In the genomic region with DNA sequence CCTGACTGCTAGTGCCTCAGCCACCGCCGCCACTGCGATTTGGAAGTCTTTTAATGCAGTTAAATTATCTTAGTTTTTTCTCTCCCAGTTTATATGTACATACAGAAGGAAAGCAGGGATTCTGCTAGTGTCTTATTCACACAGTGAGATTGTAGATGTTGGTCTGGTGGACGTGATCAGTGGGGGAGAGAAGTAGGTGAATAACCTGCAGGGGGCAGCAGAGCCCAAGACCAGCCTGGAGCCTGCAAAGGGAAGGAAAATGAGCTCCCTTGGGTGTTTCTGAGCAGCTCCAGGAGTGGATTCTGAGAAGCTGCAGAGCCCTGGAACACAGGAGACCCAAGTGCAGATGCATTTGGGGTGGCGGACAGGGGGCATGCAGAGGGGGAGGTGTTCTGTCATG, we compare ENCODE assay signal across 8 cellular contexts. TPM values are rescaled to one million over a fixed set of nuclear protein-coding genes. Genes with fewer than 3 reads are reported as not detected.
A peak's percentile ranks its signal among the peaks of the same experiment; 100 is the strongest.
DNase-seq lines count a peak whose midpoint lies in the region; ATAC-seq and TF ChIP-seq lines count a peak whose summit lies in the region.

No MANE protein-coding gene starts in this region.

- no TSS peak for BruUV-seq in PC-9 (replicated peaks; lab: Mats Ljungman, UMichigan)

- intact Hi-C loops in PC-9 (cut with micrococcal nuclease; ENCODE audit: unreplicated experiment) (loop anchor here (2.0 kb wide), 1 partner anchor 50 kb away; the partner anchor contains the start of gene ZNF20), transverse colon (cut with DNase I; ENCODE audit: low total_unique reads) (loop anchor here (1.0 kb wide), 1 partner anchor 50 kb away; no protein-coding TSS in a partner anchor)
- intact Hi-C loops in activated T-helper 2 cell treated with anti-CD3 and anti-CD28 coated beads, Interferon-gamma antibody, Interleukin-2, Interleukin-4, amounts not matched to agents 10 μg/mL and 5 μg/mL and 100 μg/mL, durations not matched to agents 14 hours and 24 hours and 36 hours (cut with micrococcal nuclease) = loop anchor here (1.0 kb wide), 1 partner anchor 50 kb away; no protein-coding TSS in a partner anchor

- H3K4me2 ChIP-seq in PC-9 (no peak overlapping the region), trophoblast cell (ENCODE audit: low read length) (no peak overlapping the region)

- peaks cover 17% of the 10 kb centered on the region for H3K36me3 Mint-ChIP-seq in activated T-helper 2 cell treated with anti-CD3 and anti-CD28 coated beads, Interferon-gamma antibody, Interleukin-2, Interleukin-4, amounts not matched to agents 10 μg/mL and 5 μg/mL and 100 μg/mL, durations not matched to agents 14 hours and 24 hours and 36 hours (ENCODE audit: low read depth)

- no peaks in the 10 kb centered on the region for H3F3A ChIP-seq in PC-9 (ENCODE audit: insufficient read depth, low read depth)

- peaks cover 9% of the 10 kb centered on the region for H3K4me1 Mint-ChIP-seq in activated T-helper 2 cell treated with anti-CD3 and anti-CD28 coated beads, Interferon-gamma antibody, Interleukin-2, Interleukin-4, amounts not matched to agents 10 μg/mL and 5 μg/mL and 100 μg/mL, durations not matched to agents 14 hours and 24 hours and 36 hours (ENCODE audit: low read depth)

- H3K4ac ChIP-seq in trophoblast cell (ENCODE audit: low read depth, low read length) = no peak overlapping the region

- TF ChIP-seq EP300 in gastroesophageal sphincter (IDR thresholded peaks at IDR 0.05) = no peak
- TF ChIP-seq EP300 in transverse colon (IDR thresholded peaks at IDR 0.05; ENCODE audit: low read depth) = no peak

- CTCF ChIA-PET in PC-9 (lab: Charles Lee) = interaction anchor here (0.5 to 0.8 kb wide), 4 partner anchors 31 to 425 kb away, joined by 3 to 6 read pairs (median 4); partner anchors contain the start of genes ZNF20 and ZNF442

- H2AK5ac ChIP-seq in trophoblast cell (ENCODE audit: low read length) = no peak overlapping the region

- WGBS in gastroesophageal sphincter (ENCODE audit: low coverage in 1 of 2), 2 donors = 33 to 58% methylated on average over 3 to 4 of the region's 5 CpGs
- no CpG with 5 or more reads among the region's 5 CpGs for WGBS in trophoblast cell (ENCODE audit: extremely low coverage, insufficient coverage, insufficient read length)
- 55 to 78% methylated on average over 2 to 5 of the region's 5 CpGs for WGBS in transverse colon (ENCODE audit: low coverage in 1 of 2), 2 donors

- H3K4me3 Mint-ChIP-seq in activated T-helper 2 cell treated with anti-CD3 and anti-CD28 coated beads, Interferon-gamma antibody, Interleukin-2, Interleukin-4, amounts not matched to agents 10 μg/mL and 5 μg/mL and 100 μg/mL, durations not matched to agents 14 hours and 24 hours and 36 hours (ENCODE audit: low read depth) = peak overlapping the region; percentile 53

- no peaks in the 10 kb centered on the region for H4K20me1 ChIP-seq in PC-9 (ENCODE audit: insufficient read depth)

- no peaks in the 10 kb centered on the region for H3K79me2 ChIP-seq in PC-9 (ENCODE audit: low read depth)
- peaks cover 2% of the 10 kb centered on the region for H3K79me2 ChIP-seq in trophoblast cell (ENCODE audit: control insufficient read depth, insufficient read depth, low read length, poor library complexity)

- H3K4me3 ChIP-seq in PC-9 (no peak overlapping the region), gastroesophageal sphincter (no peak overlapping the region), trophoblast cell (ENCODE audit: low read depth, low read length) (no peak overlapping the region), transverse colon (no peak overlapping the region)

- no peaks in the 10 kb centered on the region for H3K36me3 ChIP-seq in PC-9 (ENCODE audit: low read depth)
- peaks cover 0 to 5% of the 10 kb centered on the region in 2 donors for H3K36me3 ChIP-seq in gastroesophageal sphincter
- peaks cover 0 to 2% of the 10 kb centered on the region in 2 experiments for H3K36me3 ChIP-seq in trophoblast cell (ENCODE audit: control insufficient read depth in 1 of 2, insufficient read depth in 2 of 2, low read length in 2 of 2)
- no peaks in the 10 kb centered on the region for H3K36me3 ChIP-seq in transverse colon

- no peaks in the 10 kb centered on the region for H3K9me3 ChIP-seq in PC-9 (ENCODE audit: insufficient read depth, low read depth)
- no peaks in the 10 kb centered on the region for H3K9me3 ChIP-seq in gastroesophageal sphincter
- no peaks in the 10 kb centered on the region for H3K9me3 ChIP-seq in trophoblast cell (ENCODE audit: insufficient read depth, low read depth, low read length)
- no peaks in the 10 kb centered on the region for H3K9me3 ChIP-seq in transverse colon

- peak; percentile 62 for ATAC-seq in gastroesophageal sphincter

- H3K27me3 Mint-ChIP-seq in activated T-helper 2 cell treated with anti-CD3 and anti-CD28 coated beads, Interferon-gamma antibody, Interleukin-2, Interleukin-4, amounts not matched to agents 10 μg/mL and 5 μg/mL and 100 μg/mL, durations not matched to agents 14 hours and 24 hours and 36 hours (ENCODE audit: low read depth) = no peaks in the 10 kb centered on the region

- H2BK120ac ChIP-seq in trophoblast cell (ENCODE audit: insufficient read depth, low read length, poor library complexity) = no peak overlapping the region

- no peak overlapping the region for H3K23ac ChIP-seq in trophoblast cell (ENCODE audit: low read length)

- TF ChIP-seq POLR2A in gastroesophageal sphincter (IDR thresholded peaks at IDR 0.05) = no peak
- no peak for TF ChIP-seq POLR2A in transverse colon (IDR thresholded peaks at IDR 0.05)

- H3K27ac ChIP-seq in PC-9 (no peak overlapping the region), gastroesophageal sphincter (peak overlapping the region in 3 of 4 donors; percentile 80 to 88 (median 86)), trophoblast cell (ENCODE audit: low read depth, low read length) (no peak overlapping the region), transverse colon (no peak overlapping the region)

- H4K91ac ChIP-seq in trophoblast cell (ENCODE audit: low read depth, low read length) = no peak overlapping the region

- H2BK12ac ChIP-seq in trophoblast cell (ENCODE audit: low read length) = no peak overlapping the region

- H3K4me1 ChIP-seq in PC-9 (replicated peaks; ENCODE audit: insufficient read depth) (no peaks in the 10 kb centered on the region), gastroesophageal sphincter (peaks cover 0 to 30% (median 0%) of the 10 kb centered on the region in 3 donors), trophoblast cell (ENCODE audit: control insufficient read depth in 1 of 2, insufficient read depth in 2 of 2, low read length in 2 of 2) (peaks cover 2 to 6% of the 10 kb centered on the region in 2 experiments), transverse colon (peaks cover 0 to 12% (median 3%) of the 10 kb centered on the region in 4 donors)

- H3K14ac ChIP-seq in trophoblast cell (ENCODE audit: low read length) = no peak overlapping the region

- peak; percentile 69 for DNase-seq in NCI-H82 (lab: John Stamatoyannopoulos, UW)
- no peak for DNase-seq in NCI-H82 treated with DMSO at 0.1 percent for 48 hours (lab: John Stamatoyannopoulos, UW; ENCODE audit: unreplicated experiment)
- peak in 1 of 2 experiments; percentile 23 for DNase-seq in PC-9
- peak; percentile 41 for DNase-seq in activated T-helper 2 cell treated with anti-CD3 and anti-CD28 coated beads, Interferon-gamma antibody, Interleukin-2, Interleukin-4, amounts not matched to agents 10 μg/mL and 5 μg/mL and 100 μg/mL, durations not matched to agents 14 hours and 24 hours and 36 hours (ENCODE audit: low spot score)
- DNase-seq in trophoblast cell = peak; percentile 49 to 78
- peak; percentile 58 for DNase-seq in transverse colon
- no peak for DNase-seq in NK-92 (lab: John Stamatoyannopoulos, UW; ENCODE audit: unreplicated experiment)

- H2AFZ ChIP-seq in PC-9 (no peak overlapping the region), trophoblast cell (ENCODE audit: insufficient read depth, low read length, poor library complexity) (no peak overlapping the region)

- peak overlapping the region; percentile 24 for H3K27ac Mint-ChIP-seq in activated T-helper 2 cell treated with anti-CD3 and anti-CD28 coated beads, Interferon-gamma antibody, Interleukin-2, Interleukin-4, amounts not matched to agents 10 μg/mL and 5 μg/mL and 100 μg/mL, durations not matched to agents 14 hours and 24 hours and 36 hours

- H3K18ac ChIP-seq in trophoblast cell (ENCODE audit: low read length) = no peak overlapping the region

- H2BK5ac ChIP-seq in trophoblast cell (ENCODE audit: low read depth, low read length, poor library complexity) = no peak overlapping the region

- H3K9me2 ChIP-seq in PC-9 (ENCODE audit: insufficient read depth) = no peaks in the 10 kb centered on the region

- no peak overlapping the region for H3K9ac ChIP-seq in trophoblast cell (ENCODE audit: low read length)

- no peak overlapping the region for H4K12ac ChIP-seq in trophoblast cell (ENCODE audit: low read depth, low read length)

- peaks cover 5% of the 10 kb centered on the region for H3K79me1 ChIP-seq in trophoblast cell (ENCODE audit: low read length)

- TF ChIP-seq CTCF in PC-9 (conservative IDR thresholded peaks at IDR 0.05) (peak; percentile 72), gastroesophageal sphincter (IDR thresholded peaks at IDR 0.05) (peak in 3 of 4 experiments; percentile 48 to 80 (median 59)), transverse colon (IDR thresholded peaks at IDR 0.05) (peak; percentile 30 to 57 (median 45))

- H4K8ac ChIP-seq in trophoblast cell (ENCODE audit: low read depth, low read length) = no peak overlapping the region

- H3K27me3 ChIP-seq in PC-9 (ENCODE audit: insufficient read depth, low read depth) = no peaks in the 10 kb centered on the region
- no peaks in the 10 kb centered on the region for H3K27me3 ChIP-seq in gastroesophageal sphincter
- H3K27me3 ChIP-seq in trophoblast cell (ENCODE audit: insufficient read depth, low read length) = no peaks in the 10 kb centered on the region
- H3K27me3 ChIP-seq in transverse colon = no peaks in the 10 kb centered on the region

- H3K9me3 Mint-ChIP-seq in activated T-helper 2 cell treated with anti-CD3 and anti-CD28 coated beads, Interferon-gamma antibody, Interleukin-2, Interleukin-4, amounts not matched to agents 10 μg/mL and 5 μg/mL and 100 μg/mL, durations not matched to agents 14 hours and 24 hours and 36 hours = peaks cover 16% of the 10 kb centered on the region

- in situ Hi-C loops in transverse colon (cut with MboI; ENCODE audit: low pct_ligation_motif_present in 1 of 4, low pct_unique_long_range_greater_than_20kb in 1 of 4, low sequenced_read_pairs in 3 of 4) = no loop called here

- POLR2A ChIA-PET in PC-9 (lab: Charles Lee; ENCODE audit: unreplicated experiment) = no interaction called here

RNA-seq across cellular contexts. Expression of gene ZNF844, which starts 26.3 kb away (rescaled TPM):
- total RNA-seq in PC-9 (2021) = 4.9 and 6.6 TPM in 2 replicates
- total RNA-seq in activated T-helper 2 cell treated with anti-CD3 and anti-CD28 coated beads, Interferon-gamma antibody, Interleukin-2, Interleukin-4, amounts not matched to agents 10 μg/mL and 5 μg/mL and 100 μg/mL, durations not matched to agents 14 hours and 24 hours and 36 hours = 1.7 and 2.0 TPM in 2 replicates
- 10 to 100 TPM in 2 of 4 donors, 1 to 10 TPM in 2; 8.0 to 19.0 (median 9.9) TPM for total RNA-seq in gastroesophageal sphincter
- 1.5 TPM in 2 replicates for polyA plus RNA-seq in trophoblast cell (2013)
- total RNA-seq in transverse colon = 10 to 100 TPM in 3 of 4 donors, 1 to 10 TPM in 1; 8.6 to 15.3 (median 12.5) TPM

RNA-seq across cellular contexts. Expression of gene ZNF878, which starts 38.0 kb away (rescaled TPM):
- total RNA-seq in PC-9 (2021) (0.33 and 0.46 TPM in 2 replicates), gastroesophageal sphincter (under 1 TPM in 1 of 4 donors, not detected in 3; 0.27 TPM), transverse colon (under 1 TPM in 1 of 4 donors, not detected in 3; 0.32 TPM)
- total RNA-seq in activated T-helper 2 cell treated with anti-CD3 and anti-CD28 coated beads, Interferon-gamma antibody, Interleukin-2, Interleukin-4, amounts not matched to agents 10 μg/mL and 5 μg/mL and 100 μg/mL, durations not matched to agents 14 hours and 24 hours and 36 hours = 0.98 and 1.3 TPM in 2 replicates
- polyA plus RNA-seq in trophoblast cell (2013) = 0.57 and 0.68 TPM in 2 replicates

RNA-seq across cellular contexts. Expression of gene ZNF20, which starts 49.3 kb away (rescaled TPM):
- total RNA-seq in PC-9 (2021) = 2.9 and 8.6 TPM in 2 replicates
- 4.1 and 4.3 TPM in 2 replicates for total RNA-seq in activated T-helper 2 cell treated with anti-CD3 and anti-CD28 coated beads, Interferon-gamma antibody, Interleukin-2, Interleukin-4, amounts not matched to agents 10 μg/mL and 5 μg/mL and 100 μg/mL, durations not matched to agents 14 hours and 24 hours and 36 hours
- total RNA-seq in gastroesophageal sphincter = 1 to 10 TPM; 1.9 to 4.9 (median 3.1) TPM
- polyA plus RNA-seq in trophoblast cell (2013) = 4.3 and 4.7 TPM in 2 replicates
- 1 to 10 TPM in 3 of 4 donors, under 1 TPM in 1; 0.37 to 4.8 (median 2.9) TPM for total RNA-seq in transverse colon

RNA-seq across cellular contexts. Expression of gene ZNF433, which starts 55.3 kb away (rescaled TPM):
- 2.6 and 3.1 TPM in 2 replicates for total RNA-seq in PC-9 (2021)
- 0.55 TPM in 2 replicates for total RNA-seq in activated T-helper 2 cell treated with anti-CD3 and anti-CD28 coated beads, Interferon-gamma antibody, Interleukin-2, Interleukin-4, amounts not matched to agents 10 μg/mL and 5 μg/mL and 100 μg/mL, durations not matched to agents 14 hours and 24 hours and 36 hours
- 10 to 100 TPM in 1 of 4 donors, 1 to 10 TPM in 3; 5.4 to 12.8 (median 6.5) TPM for total RNA-seq in gastroesophageal sphincter
- 5.0 and 5.5 TPM in 2 replicates for polyA plus RNA-seq in trophoblast cell (2013)
- total RNA-seq in transverse colon = 10 to 100 TPM in 1 of 4 donors, 1 to 10 TPM in 3; 3.2 to 13.5 (median 4.7) TPM

Comparison
In these comparisons a context has a peak if more than half of its experiments do, and no peak if none do; other contexts are left out.
1. DNase-seq: peak in NCI-H82 (single experiment), activated T-helper 2 cell treated with anti-CD3 and anti-CD28 coated beads, Interferon-gamma antibody, Interleukin-2, Interleukin-4, amounts not matched to agents 10 μg/mL and 5 μg/mL and 100 μg/mL, durations not matched to agents 14 hours and 24 hours and 36 hours (single experiment), trophoblast cell (2 of 2) and transverse colon (single experiment); none in NCI-H82 treated with DMSO at 0.1 percent for 48 hours (single experiment) and NK-92 (single experiment).
2. H3K27ac ChIP-seq: peak in gastroesophageal sphincter (3 of 4); none in PC-9 (single experiment), trophoblast cell (single experiment) and transverse colon (0 of 4).
3. Peak in every context shown above with its lines, with median percentiles within 50 percentile points of each other: CTCF ChIP-seq.